8 cellular contexts compared by ENCODE assay signal in the genomic region with DNA sequence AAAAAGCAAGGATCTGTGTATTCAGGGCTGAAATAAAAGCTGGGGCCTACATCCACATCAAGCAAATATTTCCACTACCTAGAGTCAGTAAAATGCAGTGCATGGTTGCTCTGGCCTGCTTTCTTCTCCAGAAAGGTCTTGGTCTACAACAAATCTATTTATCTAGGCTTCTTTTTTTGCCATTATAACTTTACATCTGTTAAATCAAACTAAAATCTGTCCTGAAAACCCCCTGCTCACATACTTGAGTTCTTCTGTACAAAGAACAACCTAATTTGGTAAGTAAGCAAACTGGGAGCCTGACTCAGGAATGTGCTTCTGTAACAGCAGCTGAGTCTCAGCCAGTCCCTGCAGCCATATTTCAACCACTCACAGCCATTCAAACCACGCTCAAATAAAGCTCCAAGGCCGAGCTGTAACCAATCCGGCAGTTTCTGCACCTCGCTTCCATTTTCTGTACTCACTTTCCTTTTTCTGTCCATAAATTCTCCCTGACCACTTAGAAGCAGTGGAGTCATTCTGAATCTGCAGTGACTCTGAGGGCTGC.
DNase-seq lines count a peak whose midpoint lies in the region; ATAC-seq and TF ChIP-seq lines count a peak whose summit lies in the region.

No MANE protein-coding gene starts in this region.

- no peak overlapping the region for H2BK20ac ChIP-seq in H9 (ENCODE audit: low read depth, low read length, poor library complexity, severe bottlenecking)

- DNase-seq in H9 (no peak), breast epithelium (ENCODE audit: low spot score in 2 of 2) (peak in 1 of 2 donors; percentile 79), left lobe of liver (ENCODE audit: low spot score) (no peak), NOMO-1 treated with dmso at 0.1 percent for 144 hours (lab: John Stamatoyannopoulos, UW; ENCODE audit: unreplicated experiment) (no peak), DMS53 (lab: John Stamatoyannopoulos, UW) (no peak)
- DNase-seq in stimulated activated CD8-positive, alpha-beta memory T cell treated with anti-CD3 and anti-CD28 coated beads, Interleukin-4, amount 100 ng/mL, for 48 hours, result no peak

- no peaks in the 10 kb centered on the region for H3K79me2 ChIP-seq in H9 (ENCODE audit: insufficient read depth, low read length)

- peak overlapping the region; percentile 15 for H2BK12ac ChIP-seq in H9 (ENCODE audit: insufficient read length, low read depth, low read length)

- no peak overlapping the region for H3K27ac ChIP-seq in H9 (ENCODE audit: insufficient read length, low read depth, low read length)
- peak overlapping the region; percentile 94 for H3K27ac ChIP-seq in breast epithelium

- TF ChIP-seq CTCF in H9 (conservative IDR thresholded peaks at IDR 0.05) (no peak), breast epithelium (IDR thresholded peaks at IDR 0.05) (no peak)

- no peak overlapping the region for H3K18ac ChIP-seq in H9 (ENCODE audit: insufficient read length, low read depth, low read length)

- H3K9ac ChIP-seq in H9 (ENCODE audit: extremely low read depth, insufficient read length, low read length), result no peak overlapping the region

- no peak overlapping the region for H3K14ac ChIP-seq in H9 (ENCODE audit: insufficient read depth, low read length)

- peak overlapping the region; percentile 14 for H2BK120ac ChIP-seq in H9 (ENCODE audit: low read depth, low read length, poor library complexity, severe bottlenecking)

- no peak overlapping the region for H2AFZ ChIP-seq in H9 (ENCODE audit: low read length)

- H3K4me1 ChIP-seq in H9 (ENCODE audit: insufficient read depth, low read length) (peaks cover 16% of the 10 kb centered on the region), breast epithelium (peaks cover 6 to 21% of the 10 kb centered on the region in 2 donors)

- peaks cover 45 to 70% (median 63%) of the 10 kb centered on the region in 3 experiments for H3K36me3 Mint-ChIP-seq in H9 (ENCODE audit: insufficient read depth in 1 of 3, low read depth in 3 of 3)
- peaks cover 44% of the 10 kb centered on the region for H3K36me3 Mint-ChIP-seq in stimulated activated memory B cell treated with anti-CD40 and anti-IgM and Interleukin-4, amounts not matched to agents 10 μg/mL and 1 μg/mL and 100 μg/mL, for 72 hours

- no CpG with 5 or more reads among the region's 4 CpGs for WGBS in H9 (ENCODE audit: extremely low coverage, insufficient read length, low lambda C conversion rate)

- no peaks in the 10 kb centered on the region for H3K36me3 ChIP-seq in breast epithelium

- peaks cover 49% of the 10 kb centered on the region in 2 experiments for H3K4me1 Mint-ChIP-seq in H9
- H3K4me1 Mint-ChIP-seq in stimulated activated memory B cell treated with anti-CD40 and anti-IgM and Interleukin-4, amounts not matched to agents 10 μg/mL and 1 μg/mL and 100 μg/mL, for 72 hours, result peaks cover 10% of the 10 kb centered on the region

- H2BK5ac ChIP-seq in H9 (ENCODE audit: insufficient read length, low read length), result no peak overlapping the region

- H2BK15ac ChIP-seq in H9 (ENCODE audit: low read depth, low read length), result no peak overlapping the region

- intact Hi-C loops in breast epithelium (cut with DNase I; ENCODE audit: low total_unique reads), result no loop called here

- no peak overlapping the region for H3K4me3 ChIP-seq in breast epithelium

- H3K9me3 ChIP-seq in H9 (ENCODE audit: control insufficient read depth, low read depth, low read length) (peaks cover 8% of the 10 kb centered on the region), breast epithelium (no peaks in the 10 kb centered on the region)

- H3K23ac ChIP-seq in H9 (ENCODE audit: insufficient read length, low read depth, low read length), result no peak overlapping the region

- H4K5ac ChIP-seq in H9 (ENCODE audit: insufficient read length, low read depth, low read length), result no peak overlapping the region

- no peak overlapping the region for H4K8ac ChIP-seq in H9 (replicated peaks; ENCODE audit: insufficient read length, low read depth, low read length)

- H3K27ac Mint-ChIP-seq in H9, result peak overlapping the region; percentile 93 to 95 (median 93)
- H3K27ac Mint-ChIP-seq in stimulated activated memory B cell treated with anti-CD40 and anti-IgM and Interleukin-4, amounts not matched to agents 10 μg/mL and 1 μg/mL and 100 μg/mL, for 72 hours, result peak overlapping the region; percentile 80

- no peak overlapping the region for H2AK5ac ChIP-seq in H9 (ENCODE audit: insufficient read length, low read length)

- no peak overlapping the region for H3T11ph ChIP-seq in H9 (ENCODE audit: low read length)

- H3K9me3 Mint-ChIP-seq in H9, result peaks cover 17 to 19% of the 10 kb centered on the region in 2 experiments
- peaks cover 11% of the 10 kb centered on the region for H3K9me3 Mint-ChIP-seq in stimulated activated memory B cell treated with anti-CD40 and anti-IgM and Interleukin-4, amounts not matched to agents 10 μg/mL and 1 μg/mL and 100 μg/mL, for 72 hours

- H4K91ac ChIP-seq in H9 (ENCODE audit: insufficient read length, low read depth, low read length), result no peak overlapping the region

- no peaks in the 10 kb centered on the region for H3K79me1 ChIP-seq in H9 (ENCODE audit: insufficient read depth, low read depth, low read length, poor library complexity, severe bottlenecking)

- ATAC-seq in left lobe of liver (peak; percentile 20), GM19351 (IDR thresholded peaks at IDR 0.05; ENCODE audit: unreplicated experiment) (no peak)
- ATAC-seq in stimulated activated memory B cell treated with anti-CD40 and anti-IgM and Interleukin-4, amounts not matched to agents 10 μg/mL and 1 μg/mL and 100 μg/mL, for 72 hours, result no peak

- no peak overlapping the region for H3K4ac ChIP-seq in H9 (ENCODE audit: low read depth, low read length)

- no peak overlapping the region for H3K56ac ChIP-seq in H9 (ENCODE audit: insufficient read length, low read depth, low read length)

- TF ChIP-seq POLR2A in breast epithelium (IDR thresholded peaks at IDR 0.05), result no peak

- no peak overlapping the region for H3K4me2 ChIP-seq in H9 (ENCODE audit: insufficient read depth, insufficient read length, low read length)

- no peaks in the 10 kb centered on the region for H3K23me2 ChIP-seq in H9 (ENCODE audit: insufficient read length, low read depth, low read length, poor library complexity, severe bottlenecking)

- H3K27me3 ChIP-seq in H9 (ENCODE audit: insufficient read depth, low read length), result no peaks in the 10 kb centered on the region
- H3K27me3 ChIP-seq in breast epithelium, result no peaks in the 10 kb centered on the region

- H4K20me1 ChIP-seq in H9 (ENCODE audit: control insufficient read depth, insufficient read depth, insufficient read length), result no peaks in the 10 kb centered on the region

- no peaks in the 10 kb centered on the region; the same call in 1 of the 2 replicates for H3K27me3 Mint-ChIP-seq in H9 (ENCODE audit: low read depth)
- H3K27me3 Mint-ChIP-seq in stimulated activated memory B cell treated with anti-CD40 and anti-IgM and Interleukin-4, amounts not matched to agents 10 μg/mL and 1 μg/mL and 100 μg/mL, for 72 hours, result no peaks in the 10 kb centered on the region

- no peak overlapping the region; a peak in 1 of 5 replicates for H3K4me3 Mint-ChIP-seq in H9
- H3K4me3 Mint-ChIP-seq in stimulated activated memory B cell treated with anti-CD40 and anti-IgM and Interleukin-4, amounts not matched to agents 10 μg/mL and 1 μg/mL and 100 μg/mL, for 72 hours, result no peak overlapping the region
